Comparison of ENCODE assay signal across 16 cellular contexts in the genomic region with DNA sequence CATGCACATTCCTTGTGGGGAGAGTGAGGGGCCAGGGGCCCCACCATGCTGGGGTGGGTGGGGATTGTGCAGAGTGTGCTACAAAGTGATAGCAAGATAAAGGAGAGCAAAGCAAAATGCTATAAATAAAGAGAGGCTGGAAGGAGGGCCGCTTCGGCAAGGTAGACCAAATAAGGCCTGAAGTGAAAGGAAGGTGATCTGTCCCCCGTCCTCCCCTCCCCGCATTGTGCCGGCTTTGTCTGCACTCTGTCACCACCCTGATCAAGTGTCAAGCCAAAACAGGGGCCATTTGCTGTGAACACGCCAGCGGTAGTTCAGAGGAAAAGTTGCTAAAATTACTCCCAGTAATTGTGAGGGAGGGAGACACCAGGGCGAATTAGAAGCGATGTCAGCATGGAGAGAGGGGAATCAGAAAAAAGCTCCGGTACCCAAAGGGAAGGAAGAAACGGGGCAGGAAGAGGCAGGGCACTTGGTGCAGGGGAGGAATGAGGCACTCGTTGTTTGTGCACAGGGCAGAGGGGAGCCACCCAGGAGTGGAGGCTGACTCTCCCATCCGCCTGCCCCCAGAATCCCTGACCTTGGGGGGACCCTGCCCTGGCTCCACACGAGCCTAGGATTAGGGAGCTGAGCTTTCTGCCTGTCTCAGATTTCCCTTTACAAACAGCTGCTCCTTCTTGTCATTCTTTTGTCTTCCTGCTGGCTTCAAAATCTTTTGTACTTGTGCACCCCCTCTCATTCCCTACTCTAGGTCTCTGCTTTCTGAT. TPM values are rescaled to one million over a fixed set of nuclear protein-coding genes. Genes with fewer than 3 reads are reported as not detected.
DNase-seq lines count a peak whose midpoint lies in the region; ATAC-seq and TF ChIP-seq lines count a peak whose summit lies in the region.
"Had no signal": no experiment of that assay in that cellular context is flagged by ENCODE, and none has a peak within 500 bp of the region (broad histone marks: within the 10 kb centered on the region; RNA-seq: fewer than 3 reads in every experiment).

No MANE protein-coding gene starts in this region.

- peak overlapping the region; percentile 32 for H3K27ac Mint-ChIP-seq in activated CD4-positive, alpha-beta T cell treated with anti-CD3 and anti-CD28 coated beads, Interleukin-2, amount 10 ng/mL, durations not matched to agents 7 days and 5 days
- peak overlapping the region; percentile 80 to 99 (median 96) for H3K27ac Mint-ChIP-seq in brain
- H3K27ac Mint-ChIP-seq: activated T-cell treated with anti-CD3 and anti-CD28 coated beads, Interleukin-2, amount 50 U/mL, for 72 hours had no signal

- no peak for ATAC-seq in GM21825 (IDR thresholded peaks at IDR 0.05; ENCODE audit: unreplicated experiment)
- ATAC-seq: activated T-cell treated with anti-CD3 and anti-CD28 coated beads, Interleukin-2, amount 50 U/mL, for 72 hours had no signal

- H3K4me3 Mint-ChIP-seq in activated CD4-positive, alpha-beta T cell treated with anti-CD3 and anti-CD28 coated beads, Interleukin-2, amount 10 ng/mL, durations not matched to agents 7 days and 5 days: no peak overlapping the region
- H3K4me3 Mint-ChIP-seq in brain: peak overlapping the region in 2 of 5 experiments; percentile 1 to 11
- H3K4me3 Mint-ChIP-seq: activated T-cell treated with anti-CD3 and anti-CD28 coated beads, Interleukin-2, amount 50 U/mL, for 72 hours had no signal

- H3K4me1 ChIP-seq in iPS-20b (ENCODE audit: insufficient read depth, low read length) (peaks cover 19% of the 10 kb centered on the region; the same call in 1 of the 2 replicates), sigmoid colon (peaks cover 0 to 12% (median 8%) of the 10 kb centered on the region in 4 donors)
- H3K4me1 ChIP-seq: upper lobe of left lung had no signal

- 65 to 81% methylated on average over 14 of the region's 14 CpGs for WGBS in sigmoid colon, 2 donors

- H3K36me3 ChIP-seq in iPS-20b (ENCODE audit: insufficient read depth, low read depth, low read length) (no peaks in the 10 kb centered on the region), sigmoid colon (no peaks in the 10 kb centered on the region)
- H3K36me3 ChIP-seq: upper lobe of left lung had no signal

- H3K4me1 Mint-ChIP-seq in activated CD4-positive, alpha-beta T cell treated with anti-CD3 and anti-CD28 coated beads, Interleukin-2, amount 10 ng/mL, durations not matched to agents 7 days and 5 days: peaks cover 6% of the 10 kb centered on the region
- H3K4me1 Mint-ChIP-seq in brain: peaks cover 82% of the 10 kb centered on the region

- H3K27me3 Mint-ChIP-seq in activated CD4-positive, alpha-beta T cell treated with anti-CD3 and anti-CD28 coated beads, Interleukin-2, amount 10 ng/mL, durations not matched to agents 7 days and 5 days: no peaks in the 10 kb centered on the region
- no peaks in the 10 kb centered on the region for H3K27me3 Mint-ChIP-seq in brain

- peak overlapping the region; percentile 3; the same call in 1 of the 2 replicates for H3K9ac ChIP-seq in iPS-20b (ENCODE audit: low read depth, low read length)

- TF ChIP-seq CTCF in brain (conservative IDR thresholded peaks at IDR 0.05) (no peak), sigmoid colon (IDR thresholded peaks at IDR 0.05) (no peak), GM20000 (IDR thresholded peaks at IDR 0.05; ENCODE audit: extremely low read depth, missing control alignments) (no peak)

- H3K27me3 ChIP-seq in iPS-20b (ENCODE audit: insufficient read depth, low read length) (no peaks in the 10 kb centered on the region), sigmoid colon (no peaks in the 10 kb centered on the region)
- H3K27me3 ChIP-seq: upper lobe of left lung had no signal

- no peaks in the 10 kb centered on the region for H3K9me3 ChIP-seq in iPS-20b (ENCODE audit: insufficient read depth, low read depth, low read length)
- no peaks in the 10 kb centered on the region for H3K9me3 ChIP-seq in sigmoid colon
- H3K9me3 ChIP-seq: upper lobe of left lung had no signal

- intact Hi-C loops in sigmoid colon (cut with DNase I): no loop called here

- H3K27ac ChIP-seq in iPS-20b (ENCODE audit: low read length) (no peak overlapping the region), sigmoid colon (peak overlapping the region in 3 of 4 donors; percentile 12 to 28 (median 26))
- H3K27ac ChIP-seq: upper lobe of left lung had no signal

- POLR2A ChIA-PET in activated CD4-positive, alpha-beta T cell treated with anti-CD3 and anti-CD28 coated beads, Interleukin-2, amount 10 ng/mL, durations not matched to agents 7 days and 5 days (lab: Charles Lee): interaction anchor here (0.6 kb wide), 1 partner anchor 8 kb away, joined by 4 read pairs; no protein-coding TSS in a partner anchor

- no peaks in the 10 kb centered on the region for H3K36me3 Mint-ChIP-seq in activated CD4-positive, alpha-beta T cell treated with anti-CD3 and anti-CD28 coated beads, Interleukin-2, amount 10 ng/mL, durations not matched to agents 7 days and 5 days (ENCODE audit: low read depth)
- no peaks in the 10 kb centered on the region for H3K36me3 Mint-ChIP-seq in brain

- DNase-seq in activated CD4-positive, alpha-beta T cell treated with anti-CD3 and anti-CD28 coated beads, Interleukin-2, amount 10 ng/mL, durations not matched to agents 7 days and 5 days: no peak
- DNase-seq in activated CD4-positive, alpha-beta T cell treated with anti-CD3 and anti-CD28 coated beads, Interleukin-2, amount 50 U/mL, for 4 hours: no peak
- no peak for DNase-seq in sigmoid colon
- no peak for DNase-seq in hippocampal formation (lab: John Stamatoyannopoulos, UW)
- DNase-seq in GM20000 (ENCODE audit: low spot score): no peak
- DNase-seq: activated CD4-positive, alpha-beta T cell treated with anti-CD3 and anti-CD28 coated beads for 1 hour; activated T-cell treated with anti-CD3 and anti-CD28 coated beads, Interleukin-2, amount 50 U/mL, for 72 hours; COR-L47; NCI-H446 treated with DMSO at 0.1 percent for 48 hours had no signal

- no peak for TF ChIP-seq EP300 in sigmoid colon (IDR thresholded peaks at IDR 0.05)

- CTCF ChIA-PET in activated CD4-positive, alpha-beta T cell treated with anti-CD3 and anti-CD28 coated beads, Interleukin-2, amount 10 ng/mL, durations not matched to agents 7 days and 5 days (lab: Charles Lee): interaction anchor here (1.8 kb wide), 1 partner anchor 10 kb away, joined by 5 read pairs; no protein-coding TSS in a partner anchor

- TF ChIP-seq POLR2A in sigmoid colon (IDR thresholded peaks at IDR 0.05): no peak

- H3K4me3 ChIP-seq in iPS-20b (ENCODE audit: low read length) (no peak overlapping the region), sigmoid colon (no peak overlapping the region)
- H3K4me3 ChIP-seq: upper lobe of left lung had no signal

- H3K9me3 Mint-ChIP-seq in activated CD4-positive, alpha-beta T cell treated with anti-CD3 and anti-CD28 coated beads, Interleukin-2, amount 10 ng/mL, durations not matched to agents 7 days and 5 days: no peaks in the 10 kb centered on the region
- no peaks in the 10 kb centered on the region for H3K9me3 Mint-ChIP-seq in brain
- H3K9me3 Mint-ChIP-seq: activated T-cell treated with anti-CD3 and anti-CD28 coated beads, Interleukin-2, amount 50 U/mL, for 72 hours had no signal

RNA-seq across cellular contexts. Expression of a gene that starts 2.9 kb away (rescaled TPM):
- under 1 TPM; 0.04 to 0.07 TPM for total RNA-seq in activated CD4-positive, alpha-beta T cell treated with anti-CD3 and anti-CD28 coated beads, Interleukin-2, amount 10 ng/mL, durations not matched to agents 7 days and 5 days
- polyA plus RNA-seq in brain (ENCODE audit: insufficient read depth, low read depth, low replicate concordance): 0.56 TPM
- total RNA-seq in sigmoid colon: under 1 TPM in 2 of 4 donors, not detected in 2; under 0.01 to 0.14 TPM
- polyA plus RNA-seq in sigmoid colon: 10 to 100 TPM in 1 of 3 donors, 1 to 10 TPM in 1, under 1 TPM in 1; 0.28 to 11.6 (median 3.6) TPM
- total RNA-seq: glomerular endothelial cell, OCI-LY7, osteoblast, upper lobe of left lung had no signal

RNA-seq across cellular contexts. Expression of a gene that starts 30.2 kb away (rescaled TPM):
- under 1 TPM; 0.07 to 0.08 TPM for total RNA-seq in activated CD4-positive, alpha-beta T cell treated with anti-CD3 and anti-CD28 coated beads, Interleukin-2, amount 10 ng/mL, durations not matched to agents 7 days and 5 days
- polyA plus RNA-seq in brain (ENCODE audit: insufficient read depth, low read depth, low replicate concordance) (not detected), sigmoid colon (1 to 10 TPM; 1.5 to 4.9 (median 3.0) TPM)
- total RNA-seq in sigmoid colon: not detected
- total RNA-seq: glomerular endothelial cell, OCI-LY7, osteoblast, upper lobe of left lung had no signal

RNA-seq across cellular contexts. Expression of a gene that starts 31.2 kb away (rescaled TPM):
- 10 to 100 TPM; 46.4 to 47.3 TPM for total RNA-seq in activated CD4-positive, alpha-beta T cell treated with anti-CD3 and anti-CD28 coated beads, Interleukin-2, amount 10 ng/mL, durations not matched to agents 7 days and 5 days
- 32.0 TPM for polyA plus RNA-seq in brain (ENCODE audit: insufficient read depth, low read depth, low replicate concordance)
- total RNA-seq in sigmoid colon: 10 to 100 TPM; 23.3 to 46.2 (median 42.7) TPM
- 10 to 100 TPM; 28.2 to 39.6 (median 28.7) TPM for polyA plus RNA-seq in sigmoid colon
